Comparison of ENCODE assay signal across 1 cellular context in genomic region chr11:27838674-27839073, GRCh38.
TF ChIP-seq lines count a peak whose summit lies in the region.

No MANE protein-coding gene starts in this region.

TF ChIP-seq in HCT116, 20 proteins besides CTCF, POLR2A, EP300 and RAD21 (continued from another document):
- TF ChIP-seq REST (IDR thresholded peaks at IDR 0.05; ENCODE audit: low read depth) (no peak), CBX3 (IDR thresholded peaks at IDR 0.05; ENCODE audit: low read depth) (no peak), TCF7L2 (IDR thresholded peaks at IDR 0.05; ENCODE audit: borderline replicate concordance, extremely low read depth, insufficient read depth, insufficient read length) (peak; percentile 95), ZBTB33 (IDR thresholded peaks at IDR 0.05; ENCODE audit: extremely low read depth, insufficient replicate concordance, low read length) (no peak), CEBPB (IDR thresholded peaks at IDR 0.05; ENCODE audit: low read depth) (no peak), POLR2AphosphoS5 (IDR thresholded peaks at IDR 0.05; ENCODE audit: low read depth, low read length) (no peak), YY1 (IDR thresholded peaks at IDR 0.05; ENCODE audit: extremely low read depth, insufficient replicate concordance, low read depth, low read length) (no peak), EZH2 (IDR thresholded peaks at IDR 0.05) (no peak), SRF (IDR thresholded peaks at IDR 0.05; ENCODE audit: low read depth) (no peak)
TF ChIP-seq in HCT116: peak in this region for 2.
